ENCODE assay signal across 1 cellular context in genomic region chr17:41772586-41773189, GRCh38.
A peak's percentile ranks its signal among the peaks of the same experiment; 100 is the strongest.
TF ChIP-seq lines count a peak whose summit lies in the region.

No MANE protein-coding gene starts in this region.

TF ChIP-seq in HepG2, 621 proteins besides CTCF, POLR2A, EP300 and RAD21 (continued from another document and continues in another):
- no peak for TF ChIP-seq FOXO4 (CRISPR knock-in tag; conservative IDR thresholded peaks at IDR 0.05)
- no peak; the same call in 1 of the 2 replicates for TF ChIP-seq ZNF503 (CRISPR knock-in tag; IDR thresholded peaks at IDR 0.05)
- peak; percentile 89; the same call in 1 of the 2 replicates for TF ChIP-seq ZHX1 (CRISPR knock-in tag; IDR thresholded peaks at IDR 0.05; ENCODE audit: low read depth)
- no peak for TF ChIP-seq ZBTB34 (CRISPR knock-in tag; IDR thresholded peaks at IDR 0.05)
- TF ChIP-seq YEATS4 (CRISPR knock-in tag; IDR thresholded peaks at IDR 0.05; ENCODE audit: borderline replicate concordance): peak; percentile 57; the same call in 1 of the 2 replicates
- TF ChIP-seq RXRA (CRISPR knock-in tag; IDR thresholded peaks at IDR 0.05): peak; percentile 69
- TF ChIP-seq SUZ12 (IDR thresholded peaks at IDR 0.05; ENCODE audit: low read depth, low read length): no peak
- peak; percentile 87; the same call in 1 of the 2 replicates for TF ChIP-seq ZNF784 (CRISPR knock-in tag; IDR thresholded peaks at IDR 0.05; ENCODE audit: borderline replicate concordance)
- 0 out of 2 replicates have a peak, but pooled peaks have one; percentile 7 for TF ChIP-seq CEBPG (CRISPR knock-in tag; IDR thresholded peaks at IDR 0.05)
- TF ChIP-seq TEAD2 (CRISPR knock-in tag; IDR thresholded peaks at IDR 0.05): no peak
- TF ChIP-seq ATAD3A (CRISPR knock-in tag; IDR thresholded peaks at IDR 0.05): no peak
- TF ChIP-seq SNAPC2 (CRISPR knock-in tag; IDR thresholded peaks at IDR 0.05): no peak
- no peak; the same call in 1 of the 2 replicates for TF ChIP-seq IRF9 (CRISPR knock-in tag; IDR thresholded peaks at IDR 0.05; ENCODE audit: borderline replicate concordance)
- peak; percentile 91; the same call in 1 of the 2 replicates for TF ChIP-seq ZNF567 (CRISPR knock-in tag; IDR thresholded peaks at IDR 0.05; ENCODE audit: borderline replicate concordance)
- no peak; the same call in 1 of the 2 replicates for TF ChIP-seq ZNF646 (CRISPR knock-in tag; IDR thresholded peaks at IDR 0.05)
- TF ChIP-seq IRF1 (CRISPR knock-in tag; IDR thresholded peaks at IDR 0.05; ENCODE audit: low read depth): no peak
- TF ChIP-seq CC2D1A (CRISPR knock-in tag; IDR thresholded peaks at IDR 0.05): no peak
- 0 out of 2 replicates have a peak, but pooled peaks have one; percentile 17 for TF ChIP-seq ZIK1 (CRISPR knock-in tag; IDR thresholded peaks at IDR 0.05; ENCODE audit: borderline replicate concordance, low read depth)
- TF ChIP-seq BCL3 (CRISPR knock-in tag; IDR thresholded peaks at IDR 0.05): peak; percentile 62; the same call in 1 of the 2 replicates
- peak; percentile 69 for TF ChIP-seq ZNF609 (CRISPR knock-in tag; IDR thresholded peaks at IDR 0.05; ENCODE audit: borderline replicate concordance)
- peak; percentile 65; the same call in 1 of the 2 replicates for TF ChIP-seq ZNF326 (CRISPR knock-in tag; IDR thresholded peaks at IDR 0.05; ENCODE audit: borderline replicate concordance)
- TF ChIP-seq ZBTB37 (CRISPR knock-in tag; IDR thresholded peaks at IDR 0.05): no peak
